In the genomic region with DNA sequence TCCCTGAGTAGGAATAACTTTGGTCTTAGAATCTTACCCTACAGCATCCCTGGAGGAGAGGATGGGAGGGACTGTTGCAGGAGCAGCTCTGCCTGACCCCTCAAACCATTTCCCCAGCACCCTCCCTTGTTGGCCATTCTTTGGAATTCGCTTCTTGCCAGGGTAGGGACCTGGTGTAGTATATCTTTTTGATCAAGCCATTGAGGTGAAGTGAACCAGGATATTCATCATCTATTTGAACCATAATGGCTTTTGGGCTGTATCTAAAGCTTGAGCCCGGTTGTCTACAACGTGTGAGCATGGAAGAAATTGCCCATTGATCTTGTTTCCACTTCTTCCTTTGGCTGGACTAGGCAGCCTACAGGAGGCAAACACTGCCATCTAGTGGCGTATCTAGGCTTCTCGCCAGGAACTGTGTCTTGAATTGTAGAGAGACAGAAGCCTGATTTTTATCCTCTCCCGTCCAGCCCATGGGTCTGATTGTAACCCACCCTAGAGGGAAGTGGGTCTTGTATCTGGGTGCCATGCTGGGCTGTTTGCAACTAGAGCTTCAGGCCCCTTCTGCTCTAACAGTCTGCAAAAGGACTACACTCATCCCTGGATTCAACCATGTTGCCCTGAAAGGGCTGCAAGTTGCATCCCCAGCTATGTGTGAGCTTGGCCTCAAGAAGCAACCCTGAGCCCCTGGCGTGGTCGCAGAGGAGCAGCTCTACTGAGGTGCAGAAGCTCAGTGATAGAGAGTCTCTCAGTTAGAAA, we compare ENCODE assay signal across 8 cellular contexts.
DNase-seq lines count a peak whose midpoint lies in the region; ATAC-seq and TF ChIP-seq lines count a peak whose summit lies in the region.

No MANE protein-coding gene starts in this region.

- H3K4me2 ChIP-seq in trophoblast cell (ENCODE audit: low read length), result no peak overlapping the region

- no peak overlapping the region for H3K18ac ChIP-seq in trophoblast cell (ENCODE audit: low read length)

- H2BK5ac ChIP-seq in trophoblast cell (ENCODE audit: low read depth, low read length, poor library complexity), result no peak overlapping the region

- peak; percentile 77 for DNase-seq in NAMALWA (ENCODE audit: low spot score)
- DNase-seq in activated naive CD8-positive, alpha-beta T cell treated with anti-CD3 and anti-CD28 coated beads for 36 hours, result peak; percentile 53
- peak; percentile 44 to 91 (median 82) for DNase-seq in head of caudate nucleus
- peak; percentile 64 to 88 for DNase-seq in trophoblast cell
- peak; percentile 67 for DNase-seq in upper lobe of right lung

- intact Hi-C loops in head of caudate nucleus (cut with DNase I) (loop anchor here (10.0 kb wide), 1 partner anchor 65 kb away; no protein-coding TSS in a partner anchor), upper lobe of right lung (cut with DNase I) (loop anchor here (10.0 kb wide), 1 partner anchor 205 kb away; no protein-coding TSS in a partner anchor)

- ATAC-seq in SK-N-SH treated with all-trans-retinoic acid at 6 μM for 48 hours (peak; percentile 76), upper lobe of right lung (peak; percentile 85), GM18517 (IDR thresholded peaks at IDR 0.05; ENCODE audit: unreplicated experiment) (no peak)

- no CpG with 5 or more reads among the region's 8 CpGs for WGBS in trophoblast cell (ENCODE audit: extremely low coverage, insufficient coverage, insufficient read length)

- peaks cover 48% of the 10 kb centered on the region for H3K27me3 Mint-ChIP-seq in activated naive CD8-positive, alpha-beta T cell treated with anti-CD3 and anti-CD28 coated beads for 36 hours

- H3K4ac ChIP-seq in trophoblast cell (ENCODE audit: low read depth, low read length), result no peak overlapping the region

- no peak overlapping the region for H3K23ac ChIP-seq in trophoblast cell (ENCODE audit: low read length)

- no peaks in the 10 kb centered on the region for H3K79me2 ChIP-seq in trophoblast cell (ENCODE audit: control insufficient read depth, insufficient read depth, low read length, poor library complexity)

- H3K4me3 ChIP-seq in GM12875 (ENCODE audit: low read depth, low read length) (no peak overlapping the region), trophoblast cell (ENCODE audit: low read depth, low read length) (no peak overlapping the region), upper lobe of right lung (no peak overlapping the region)

- H2AK5ac ChIP-seq in trophoblast cell (ENCODE audit: low read length), result no peak overlapping the region

- no peak overlapping the region for H3K4me3 Mint-ChIP-seq in activated naive CD8-positive, alpha-beta T cell treated with anti-CD3 and anti-CD28 coated beads for 36 hours

- H3K27ac Mint-ChIP-seq in activated naive CD8-positive, alpha-beta T cell treated with anti-CD3 and anti-CD28 coated beads for 36 hours, result no peak overlapping the region

- H4K8ac ChIP-seq in trophoblast cell (ENCODE audit: low read depth, low read length), result no peak overlapping the region

- no peaks in the 10 kb centered on the region for H3K4me1 Mint-ChIP-seq in activated naive CD8-positive, alpha-beta T cell treated with anti-CD3 and anti-CD28 coated beads for 36 hours

- no peak overlapping the region for H2BK120ac ChIP-seq in trophoblast cell (ENCODE audit: insufficient read depth, low read length, poor library complexity)

- H3K36me3 Mint-ChIP-seq in activated naive CD8-positive, alpha-beta T cell treated with anti-CD3 and anti-CD28 coated beads for 36 hours, result no peaks in the 10 kb centered on the region

- H2BK12ac ChIP-seq in trophoblast cell (ENCODE audit: low read length), result no peak overlapping the region

- TF ChIP-seq CTCF in GM12875 (IDR thresholded peaks at IDR 0.05; ENCODE audit: borderline replicate concordance, insufficient read depth, low read depth, low read length) (peak; percentile 85), upper lobe of right lung (IDR thresholded peaks at IDR 0.05) (peak; percentile 88)

- H3K27me3 ChIP-seq in trophoblast cell (ENCODE audit: insufficient read depth, low read length) (no peaks in the 10 kb centered on the region), upper lobe of right lung (no peaks in the 10 kb centered on the region)

- peak overlapping the region; percentile 15 for H3K27ac ChIP-seq in trophoblast cell (ENCODE audit: low read depth, low read length)
- no peak overlapping the region for H3K27ac ChIP-seq in upper lobe of right lung

- no peaks in the 10 kb centered on the region for H3K36me3 ChIP-seq in trophoblast cell (ENCODE audit: control insufficient read depth in 1 of 2, insufficient read depth in 2 of 2, low read length in 2 of 2)
- no peaks in the 10 kb centered on the region for H3K36me3 ChIP-seq in upper lobe of right lung

- H3K9me3 ChIP-seq in trophoblast cell (ENCODE audit: insufficient read depth, low read depth, low read length) (no peaks in the 10 kb centered on the region), upper lobe of right lung (no peaks in the 10 kb centered on the region)

- H3K9ac ChIP-seq in trophoblast cell (ENCODE audit: low read length), result no peak overlapping the region

- no peak overlapping the region for H4K91ac ChIP-seq in trophoblast cell (ENCODE audit: low read depth, low read length)

- H4K12ac ChIP-seq in trophoblast cell (ENCODE audit: low read depth, low read length), result no peak overlapping the region

- H3K9me3 Mint-ChIP-seq in activated naive CD8-positive, alpha-beta T cell treated with anti-CD3 and anti-CD28 coated beads for 36 hours, result no peaks in the 10 kb centered on the region

- no peak overlapping the region for H3K14ac ChIP-seq in trophoblast cell (ENCODE audit: low read length)

- H3K4me1 ChIP-seq in trophoblast cell (ENCODE audit: control insufficient read depth in 1 of 2, insufficient read depth in 2 of 2, low read length in 2 of 2) (peaks cover 6 to 8% of the 10 kb centered on the region in 2 experiments), upper lobe of right lung (peaks cover 17% of the 10 kb centered on the region)

- no peak overlapping the region for H2AFZ ChIP-seq in trophoblast cell (ENCODE audit: insufficient read depth, low read length, poor library complexity)

- no peaks in the 10 kb centered on the region for H3K79me1 ChIP-seq in trophoblast cell (ENCODE audit: low read length)

TF ChIP-seq in SK-N-SH treated with all-trans-retinoic acid at 6 μM for 48 hours, 23 proteins besides CTCF, POLR2A, EP300 and RAD21:
- no peak for TF ChIP-seq ESRRG (CRISPR knock-in tag; IDR thresholded peaks at IDR 0.05)
- TF ChIP-seq, protein P1, sequence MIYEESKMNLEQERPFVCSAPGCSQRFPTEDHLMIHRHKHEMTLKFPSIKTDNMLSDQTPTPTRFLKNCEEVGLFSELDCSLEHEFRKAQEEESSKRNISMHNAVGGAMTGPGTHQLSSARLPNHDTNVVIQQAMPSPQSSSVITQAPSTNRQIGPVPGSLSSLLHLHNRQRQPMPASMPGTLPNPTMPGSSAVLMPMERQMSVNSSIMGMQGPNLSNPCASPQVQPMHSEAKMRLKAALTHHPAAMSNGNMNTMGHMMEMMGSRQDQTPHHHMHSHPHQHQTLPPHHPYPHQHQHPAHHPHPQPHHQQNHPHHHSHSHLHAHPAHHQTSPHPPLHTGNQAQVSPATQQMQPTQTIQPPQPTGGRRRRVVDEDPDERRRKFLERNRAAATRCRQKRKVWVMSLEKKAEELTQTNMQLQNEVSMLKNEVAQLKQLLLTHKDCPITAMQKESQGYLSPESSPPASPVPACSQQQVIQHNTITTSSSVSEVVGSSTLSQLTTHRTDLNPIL (CRISPR knock-in tag; IDR thresholded peaks at IDR 0.05; ENCODE audit: low read depth), result peak; percentile 11; the same call in 1 of the 2 replicates
- TF ChIP-seq RARB (CRISPR knock-in tag; IDR thresholded peaks at IDR 0.05), result no peak
TF ChIP-seq in SK-N-SH treated with all-trans-retinoic acid at 6 μM for 48 hours: peak in this region for 1.
